21 cellular contexts compared by ENCODE assay signal in the genomic region with DNA sequence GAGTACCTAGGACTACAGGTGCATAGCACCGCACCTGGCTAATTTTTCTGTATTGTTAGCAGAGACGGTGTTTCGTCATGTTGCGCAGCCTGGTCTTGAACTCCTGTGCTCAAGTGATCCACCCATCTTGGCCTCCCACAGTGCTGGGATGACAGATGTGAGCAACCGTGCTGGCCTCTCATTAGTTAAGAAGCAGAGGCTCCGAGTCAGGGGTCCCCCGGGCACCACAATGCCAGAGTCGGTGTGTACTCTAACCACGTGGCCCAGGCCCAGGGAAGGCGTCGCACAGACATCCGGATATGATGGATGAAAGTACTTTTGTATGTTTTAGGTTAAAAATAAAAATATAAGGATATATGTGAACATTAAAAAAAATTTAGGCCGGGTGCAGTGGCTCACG.
"Had no signal": no experiment of that assay in that cellular context is flagged by ENCODE, and none has a peak within 500 bp of the region (broad histone marks: within the 10 kb centered on the region; RNA-seq: fewer than 3 reads in every experiment).

No MANE protein-coding gene starts in this region.

- H3K36me3 ChIP-seq: esophagus squamous epithelium, gastroesophageal sphincter, lower lobe of right lung, neural progenitor cell, sigmoid colon, tibial artery had no signal

- FAIRE-seq: colon had no signal

- H3K27ac ChIP-seq: esophagus squamous epithelium, gastroesophageal sphincter, lower lobe of right lung, neural progenitor cell, parathyroid adenoma, psoas muscle, sigmoid colon, skin epidermis, tibial artery had no signal

- H3K27me3 ChIP-seq: gastroesophageal sphincter, neural progenitor cell, sigmoid colon, tibial artery had no signal

- H3K4me1 ChIP-seq: neural progenitor cell, psoas muscle had no signal

- H3K9me3 ChIP-seq: esophagus squamous epithelium, gastroesophageal sphincter, lower lobe of right lung, psoas muscle, sigmoid colon, tibial artery had no signal

- H3K4me3 ChIP-seq: esophagus squamous epithelium, gastroesophageal sphincter, lower lobe of right lung, neural progenitor cell, psoas muscle, sigmoid colon, skin epidermis, tibial artery had no signal

- DNase-seq: cerebellar nuclear complex; effector memory CD8-positive, alpha-beta T cell; esophagus squamous epithelium; foreskin fibroblast; kidney glomerular epithelial cell; lower lobe of right lung; midbrain; occipital lobe; retina; sigmoid colon; stimulated activated CD4-positive, alpha-beta T cell treated with anti-CD3 and anti-CD28 coated beads, Interleukin-2, amount 100 ng/mL, for 48 hours; stimulated activated naive CD4-positive, alpha-beta T cell treated with Interleukin-2 at 50 U/mL for 16 hours had no signal

- H3K9ac ChIP-seq: neural progenitor cell, parathyroid adenoma had no signal

- ATAC-seq: effector memory CD8-positive, alpha-beta T cell; gastroesophageal sphincter; left lobe of liver; lower lobe of right lung; natural killer cell treated with Interleukin-12 subunit alpha and Interleukin-12 subunit beta and Interleukin-15 and Interleukin-18, amount 100 ng/mL, for 72 hours; psoas muscle had no signal
